In genomic region chr17:76709951-76710862, GRCh38 we compare ENCODE assay signal across 6 cellular contexts. TPM values are rescaled to one million over a fixed set of nuclear protein-coding genes. Genes with fewer than 3 reads are reported as not detected.
DNase-seq lines count a peak whose midpoint lies in the region; ATAC-seq and TF ChIP-seq lines count a peak whose summit lies in the region.
"Not testable (repeated sequence)": the region's sequence is repeated elsewhere in the genome, so short reads cannot be mapped to it uniquely, and the experiment has no call there.

No MANE protein-coding gene starts in this region.

- not testable (repeated sequence) for H3K27me3 ChIP-seq in BJ (ENCODE audit: control insufficient read depth, insufficient read depth, low read length)

- H3K4me3 Mint-ChIP-seq in activated CD4-positive, alpha-beta memory T cell treated with anti-CD3 and anti-CD28 coated beads, Interleukin-2, amount 10 ng/mL, durations not matched to agents 7 days and 5 days, result peak overlapping the region; percentile 57
- H3K4me3 Mint-ChIP-seq in effector memory CD8-positive, alpha-beta T cell, result peak overlapping the region; percentile 72 to 73

- CTCF ChIA-PET in BJ (lab: Yijun Ruan, JAX), result interaction anchor here (0.7 to 2.7 kb wide), 4 partner anchors 8 to 180 kb away, joined by 3 to 18 read pairs (median 5); no protein-coding TSS in a partner anchor
- CTCF ChIA-PET in activated CD4-positive, alpha-beta memory T cell treated with anti-CD3 and anti-CD28 coated beads, Interleukin-2, amount 10 ng/mL, durations not matched to agents 7 days and 5 days (lab: Charles Lee), result interaction anchor here (1.5 to 2.3 kb wide), 2 partner anchors 86 to 187 kb away, joined by 4 to 8 read pairs; no protein-coding TSS in a partner anchor

- H3K27me3 Mint-ChIP-seq in activated CD4-positive, alpha-beta memory T cell treated with anti-CD3 and anti-CD28 coated beads, Interleukin-2, amount 10 ng/mL, durations not matched to agents 7 days and 5 days; effector memory CD8-positive, alpha-beta T cell: not testable (repeated sequence)

- TF ChIP-seq CTCF in BJ (IDR thresholded peaks at IDR 0.05; ENCODE audit: insufficient read depth, low read depth, low read length); retinal pigment epithelial cell (conservative IDR thresholded peaks at IDR 0.05; ENCODE audit: low read depth, low read length): not testable (repeated sequence)

- not testable (repeated sequence) for DNase-seq in BJ (ENCODE audit: low read depth); effector memory CD8-positive, alpha-beta T cell; retinal pigment epithelial cell (ENCODE audit: low read depth)
- DNase-seq in HuH-7 (ENCODE audit: low spot score) (peak; percentile 44), left colon (peak in 1 of 2 donors; percentile 28)
- DNase-seq in activated CD4-positive, alpha-beta memory T cell treated with anti-CD3 and anti-CD28 coated beads, Interleukin-2, amount 10 ng/mL, durations not matched to agents 7 days and 5 days, result peak; percentile 29

- intact Hi-C loops in left colon (cut with DNase I, micrococcal nuclease), result not testable (repeated sequence)

- H3K4me3 ChIP-seq in BJ (ENCODE audit: low read depth, low read length) (peak overlapping the region; percentile 84), retinal pigment epithelial cell (ENCODE audit: low read length) (peak overlapping the region; percentile 59)

- H3K9me3 Mint-ChIP-seq in activated CD4-positive, alpha-beta memory T cell treated with anti-CD3 and anti-CD28 coated beads, Interleukin-2, amount 10 ng/mL, durations not matched to agents 7 days and 5 days; effector memory CD8-positive, alpha-beta T cell: not testable (repeated sequence)

- not testable (repeated sequence) for H3K27ac Mint-ChIP-seq in activated CD4-positive, alpha-beta memory T cell treated with anti-CD3 and anti-CD28 coated beads, Interleukin-2, amount 10 ng/mL, durations not matched to agents 7 days and 5 days
- H3K27ac Mint-ChIP-seq in effector memory CD8-positive, alpha-beta T cell, result peak overlapping the region; percentile 49 to 60

- H3K4me1 Mint-ChIP-seq in activated CD4-positive, alpha-beta memory T cell treated with anti-CD3 and anti-CD28 coated beads, Interleukin-2, amount 10 ng/mL, durations not matched to agents 7 days and 5 days, result peaks cover 32% of the 10 kb centered on the region
- H3K4me1 Mint-ChIP-seq in effector memory CD8-positive, alpha-beta T cell (ENCODE audit: low read depth in 2 of 2), result peaks cover 30 to 37% of the 10 kb centered on the region in 2 donors

- H3K36me3 Mint-ChIP-seq in activated CD4-positive, alpha-beta memory T cell treated with anti-CD3 and anti-CD28 coated beads, Interleukin-2, amount 10 ng/mL, durations not matched to agents 7 days and 5 days (ENCODE audit: low read depth), result peaks cover 22% of the 10 kb centered on the region
- peaks cover 30% of the 10 kb centered on the region for H3K36me3 Mint-ChIP-seq in effector memory CD8-positive, alpha-beta T cell (ENCODE audit: insufficient read depth)

- ATAC-seq in effector memory CD8-positive, alpha-beta T cell (replicated peaks), result peak; percentile 13
- peak; percentile 28 for ATAC-seq in left colon

- not testable (repeated sequence) for H3K36me3 ChIP-seq in BJ (ENCODE audit: control insufficient read depth, insufficient read depth, low read length)

- POLR2A ChIA-PET in BJ (lab: Charles Lee), result interaction anchor here (1.2 kb wide), 1 partner anchor 9 kb away, joined by 6 read pairs; no protein-coding TSS in a partner anchor
- POLR2A ChIA-PET in activated CD4-positive, alpha-beta memory T cell treated with anti-CD3 and anti-CD28 coated beads, Interleukin-2, amount 10 ng/mL, durations not matched to agents 7 days and 5 days (lab: Charles Lee), result interaction anchor here (0.7 to 2.6 kb wide), 5 partner anchors 9 to 33 kb away, joined by 3 to 6 read pairs (median 3); partner anchors contain the start of gene MFSD11

RNA-seq across cellular contexts. Expression of gene MXRA7, which starts 0.6 kb away (rescaled TPM):
- 298 and 300 TPM in 2 replicates for polyA plus RNA-seq in BJ (2011; rRNA removed)
- polyA minus RNA-seq in BJ (2011; rRNA and poly(A)+ RNA removed), result 56.2 and 75.9 TPM in 2 replicates
- total RNA-seq in activated CD4-positive, alpha-beta memory T cell treated with anti-CD3 and anti-CD28 coated beads, Interleukin-2, amount 10 ng/mL, durations not matched to agents 7 days and 5 days, result 1 to 10 TPM; 7.5 to 8.5 TPM
- total RNA-seq in left colon, result 10 to 100 TPM; 12.0 to 37.2 TPM

RNA-seq across cellular contexts. Expression of gene JMJD6, which starts 16.2 kb away (rescaled TPM):
- polyA plus RNA-seq in BJ (2011; rRNA removed), result 12.5 and 17.2 TPM in 2 replicates
- polyA minus RNA-seq in BJ (2011; rRNA and poly(A)+ RNA removed), result 14.3 and 15.1 TPM in 2 replicates
- 10 to 100 TPM; 66.8 to 68.0 TPM for total RNA-seq in activated CD4-positive, alpha-beta memory T cell treated with anti-CD3 and anti-CD28 coated beads, Interleukin-2, amount 10 ng/mL, durations not matched to agents 7 days and 5 days
- total RNA-seq in left colon, result 10 to 100 TPM; 27.2 to 31.3 TPM

RNA-seq across cellular contexts. Expression of gene METTL23, which starts 16.4 kb away (rescaled TPM):
- polyA plus RNA-seq in BJ (2011; rRNA removed), result 35.0 and 49.8 TPM in 2 replicates
- 4.6 and 8.5 TPM in 2 replicates for polyA minus RNA-seq in BJ (2011; rRNA and poly(A)+ RNA removed)
- 10 to 100 TPM; 43.0 to 48.0 TPM for total RNA-seq in activated CD4-positive, alpha-beta memory T cell treated with anti-CD3 and anti-CD28 coated beads, Interleukin-2, amount 10 ng/mL, durations not matched to agents 7 days and 5 days
- total RNA-seq in left colon, result 10 to 100 TPM; 23.4 to 25.0 TPM

RNA-seq across cellular contexts. Expression of gene SRSF2, which starts 26.9 kb away (rescaled TPM):
- polyA plus RNA-seq in BJ (2011; rRNA removed), result 110 and 130 TPM in 2 replicates
- 52.3 and 58.0 TPM in 2 replicates for polyA minus RNA-seq in BJ (2011; rRNA and poly(A)+ RNA removed)
- total RNA-seq in activated CD4-positive, alpha-beta memory T cell treated with anti-CD3 and anti-CD28 coated beads, Interleukin-2, amount 10 ng/mL, durations not matched to agents 7 days and 5 days, result 100 to 1,000 TPM; 316 to 325 TPM
- total RNA-seq in left colon, result 100 to 1,000 TPM; 138 to 156 TPM

RNA-seq across cellular contexts. Expression of gene MFSD11, which starts 27.7 kb away (rescaled TPM):
- 18.6 and 27.9 TPM in 2 replicates for polyA plus RNA-seq in BJ (2011; rRNA removed)
- 16.5 and 18.0 TPM in 2 replicates for polyA minus RNA-seq in BJ (2011; rRNA and poly(A)+ RNA removed)
- total RNA-seq in activated CD4-positive, alpha-beta memory T cell treated with anti-CD3 and anti-CD28 coated beads, Interleukin-2, amount 10 ng/mL, durations not matched to agents 7 days and 5 days, result 10 to 100 TPM; 24.5 to 28.2 TPM
- 10 to 100 TPM; 39.1 to 43.0 TPM for total RNA-seq in left colon
